Comparison of ENCODE assay signal across 25 cellular contexts in the genomic region with DNA sequence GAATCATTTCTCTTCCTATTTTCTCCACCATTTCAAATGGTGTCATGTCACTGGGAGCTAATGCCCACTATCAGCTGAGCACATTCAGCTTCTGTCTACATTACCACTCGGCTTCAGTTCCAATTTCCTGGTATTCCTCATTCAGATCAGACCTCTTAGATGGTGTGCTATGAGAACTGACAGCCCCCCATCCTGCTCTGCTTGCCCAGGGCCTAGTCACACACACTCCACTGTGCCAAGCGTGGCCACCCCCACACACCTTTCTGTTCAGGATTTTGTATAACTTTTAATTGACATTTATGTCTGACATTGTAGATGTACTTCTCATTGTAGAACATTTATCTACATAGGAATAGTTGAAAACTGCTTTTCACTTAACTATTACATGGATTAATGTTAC.
"Had no signal": no experiment of that assay in that cellular context is flagged by ENCODE, and none has a peak within 500 bp of the region (broad histone marks: within the 10 kb centered on the region; RNA-seq: fewer than 3 reads in every experiment).

No MANE protein-coding gene starts in this region.

- H3K27me3 ChIP-seq: dorsolateral prefrontal cortex, gastrocnemius medialis, heart right ventricle, left lung, neutrophil, pancreas, sigmoid colon, stomach, thyroid gland had no signal

- H3K27ac ChIP-seq: dorsolateral prefrontal cortex, epithelial cell of prostate, gastrocnemius medialis, left lung, lower lobe of right lung, neutrophil, pancreas, sigmoid colon, stomach, thyroid gland had no signal

- H3K27me3 Mint-ChIP-seq: naive B cell; natural killer cell treated with Interleukin-12 subunit alpha and Interleukin-12 subunit beta and Interleukin-15 and Interleukin-18, amount 100 ng/mL, for 72 hours; type B pancreatic cell had no signal

- H3K4me3 ChIP-seq: dorsolateral prefrontal cortex, gastrocnemius medialis, heart right ventricle, left lung, lower lobe of right lung, mucosa of descending colon, pancreas, sigmoid colon, stomach, thyroid gland had no signal

- ATAC-seq: esophagus mucosa; gastrocnemius medialis; left cardiac atrium; left lung; lower lobe of right lung; mucosa of descending colon; natural killer cell treated with Interleukin-12 subunit alpha and Interleukin-12 subunit beta and Interleukin-15 and Interleukin-18, amount 100 ng/mL, for 72 hours; pancreas; stimulated activated effector memory CD8-positive, alpha-beta T cell treated with anti-CD3 and anti-CD28 coated beads, Interleukin-12 subunit alpha, Interleukin-12 subunit beta, amount 100 ng/mL, for 72 hours had no signal

- H3K36me3 Mint-ChIP-seq: naive B cell; natural killer cell treated with Interleukin-12 subunit alpha and Interleukin-12 subunit beta and Interleukin-15 and Interleukin-18, amount 100 ng/mL, for 72 hours; stimulated activated effector memory CD8-positive, alpha-beta T cell treated with anti-CD3 and anti-CD28 coated beads, Interleukin-12 subunit alpha, Interleukin-12 subunit beta, amount 100 ng/mL, for 72 hours had no signal

- H3K9me3 ChIP-seq: gastrocnemius medialis, heart right ventricle, left lung, lower lobe of right lung, mucosa of descending colon, neutrophil, pancreas, sigmoid colon, stomach, thyroid gland had no signal

- H3K36me3 ChIP-seq: gastrocnemius medialis, heart right ventricle, left lung, lower lobe of right lung, neutrophil, pancreas, sigmoid colon, stomach, thyroid gland had no signal

- DNase-seq: dorsolateral prefrontal cortex; effector CD4-positive, alpha-beta T cell; foreskin fibroblast; gastrocnemius medialis; heart right ventricle; hippocampal formation; left cardiac atrium; left lung; lower lobe of right lung; mucosa of descending colon; naive B cell; pancreas; sigmoid colon; stimulated activated CD4-positive, alpha-beta T cell treated with anti-CD3 and anti-CD28 coated beads, Interleukin-2, amount 100 ng/mL, for 24 hours; stimulated activated CD4-positive, alpha-beta T cell treated with anti-CD3 and anti-CD28 coated beads, Interleukin-4, amount 100 ng/mL, for 24 hours; stimulated activated naive CD4-positive, alpha-beta T cell treated with Interleukin-2 at 50 U/mL for 16 hours; stomach; thyroid gland had no signal

- H3K4me1 ChIP-seq: gastrocnemius medialis, left lung, lower lobe of right lung, pancreas, sigmoid colon, stomach, thyroid gland had no signal

- H3K27ac Mint-ChIP-seq: natural killer cell treated with Interleukin-12 subunit alpha and Interleukin-12 subunit beta and Interleukin-15 and Interleukin-18, amount 100 ng/mL, for 72 hours; stimulated activated effector memory CD8-positive, alpha-beta T cell treated with anti-CD3 and anti-CD28 coated beads, Interleukin-12 subunit alpha, Interleukin-12 subunit beta, amount 100 ng/mL, for 72 hours; type B pancreatic cell had no signal

- H3K9me3 Mint-ChIP-seq: naive B cell, neural crest cell, type B pancreatic cell had no signal

- H3K4me1 Mint-ChIP-seq: stimulated activated effector memory CD8-positive, alpha-beta T cell treated with anti-CD3 and anti-CD28 coated beads, Interleukin-12 subunit alpha, Interleukin-12 subunit beta, amount 100 ng/mL, for 72 hours had no signal

- H3K4me3 Mint-ChIP-seq: natural killer cell treated with Interleukin-12 subunit alpha and Interleukin-12 subunit beta and Interleukin-15 and Interleukin-18, amount 100 ng/mL, for 72 hours; neural crest cell; stimulated activated effector memory CD8-positive, alpha-beta T cell treated with anti-CD3 and anti-CD28 coated beads, Interleukin-12 subunit alpha, Interleukin-12 subunit beta, amount 100 ng/mL, for 72 hours; type B pancreatic cell had no signal
